22 cellular contexts compared by ENCODE assay signal in genomic region chr7:158786898-158787297, GRCh38. TPM values are rescaled to one million over a fixed set of nuclear protein-coding genes. Genes with fewer than 3 reads are reported as not detected.
DNase-seq lines count a peak whose midpoint lies in the region; ATAC-seq and TF ChIP-seq lines count a peak whose summit lies in the region.
"Had no signal": no experiment of that assay in that cellular context is flagged by ENCODE, and none has a peak within 500 bp of the region (broad histone marks: within the 10 kb centered on the region; RNA-seq: fewer than 3 reads in every experiment).

No MANE protein-coding gene starts in this region.

- no peak for TF ChIP-seq CTCF in thoracic aorta (IDR thresholded peaks at IDR 0.05)

- POLR2A ChIA-PET in T-cell (lab: Charles Lee): no interaction called here

- H3K4me3 ChIP-seq in thoracic aorta: peak overlapping the region; percentile 34
- H3K4me3 ChIP-seq: A549, BLaER1, GM23248 had no signal

- peak overlapping the region; percentile 92 for H3K27ac ChIP-seq in thoracic aorta
- H3K27ac ChIP-seq: A549, BLaER1 had no signal

- H3K9me3 Mint-ChIP-seq in activated T-cell treated with anti-CD3 and anti-CD28 coated beads, Interleukin-2, amount 50 U/mL, for 24 hours: no peaks in the 10 kb centered on the region
- no peaks in the 10 kb centered on the region for H3K9me3 Mint-ChIP-seq in T-cell
- no peaks in the 10 kb centered on the region for H3K9me3 Mint-ChIP-seq in immature natural killer cell
- H3K9me3 Mint-ChIP-seq: activated CD4-positive, alpha-beta T cell treated with anti-CD3 and anti-CD28 coated beads, Interleukin-2, amount 10 ng/mL, durations not matched to agents 24 days and 14 days; type B pancreatic cell had no signal

- peaks cover 17% of the 10 kb centered on the region for H3K36me3 ChIP-seq in thoracic aorta

- peaks cover 6% of the 10 kb centered on the region for H3K4me1 Mint-ChIP-seq in activated T-cell treated with anti-CD3 and anti-CD28 coated beads, Interleukin-2, amount 50 U/mL, for 24 hours (ENCODE audit: low read depth)
- H3K4me1 Mint-ChIP-seq in T-cell (peaks cover 0 to 8% (median 4%) of the 10 kb centered on the region in 3 donors), immature natural killer cell (peaks cover 5 to 31% of the 10 kb centered on the region in 2 donors)

- H3K36me3 Mint-ChIP-seq in activated T-cell treated with anti-CD3 and anti-CD28 coated beads, Interleukin-2, amount 50 U/mL, for 24 hours (ENCODE audit: low read depth): peaks cover 54% of the 10 kb centered on the region
- H3K36me3 Mint-ChIP-seq in T-cell (peaks cover 45% of the 10 kb centered on the region), immature natural killer cell (peaks cover 18 to 41% (median 18%) of the 10 kb centered on the region in 3 donors)

- H3K27me3 Mint-ChIP-seq in activated T-cell treated with anti-CD3 and anti-CD28 coated beads, Interleukin-2, amount 50 U/mL, for 24 hours: no peaks in the 10 kb centered on the region
- H3K27me3 Mint-ChIP-seq in T-cell (no peaks in the 10 kb centered on the region), immature natural killer cell (ENCODE audit: low read depth in 3 of 3) (peaks cover 0 to 10% (median 3%) of the 10 kb centered on the region in 3 donors)
- H3K27me3 Mint-ChIP-seq: activated CD4-positive, alpha-beta T cell treated with anti-CD3 and anti-CD28 coated beads, Interleukin-2, amount 10 ng/mL, durations not matched to agents 24 days and 14 days; type B pancreatic cell had no signal

- peak overlapping the region; percentile 61 for H3K27ac Mint-ChIP-seq in activated T-cell treated with anti-CD3 and anti-CD28 coated beads, Interleukin-2, amount 50 U/mL, for 24 hours
- peak overlapping the region; percentile 17 to 18 for H3K27ac Mint-ChIP-seq in T-cell
- peak overlapping the region; percentile 3 to 90 (median 50) for H3K27ac Mint-ChIP-seq in immature natural killer cell
- H3K27ac Mint-ChIP-seq: activated CD4-positive, alpha-beta T cell treated with anti-CD3 and anti-CD28 coated beads, Interleukin-2, amount 10 ng/mL, durations not matched to agents 24 days and 14 days; type B pancreatic cell had no signal

- DNase-seq in activated T-cell treated with anti-CD3 and anti-CD28 coated beads, Interleukin-2, amount 50 U/mL, for 24 hours: no peak
- DNase-seq in activated T-cell treated with anti-CD3 and anti-CD28 coated beads for 4 hours: no peak
- no peak for DNase-seq in T-cell
- DNase-seq in immature natural killer cell: no peak
- no peak for DNase-seq in thoracic aorta (ENCODE audit: low spot score)
- no peak for DNase-seq in NCI-H1930 (lab: John Stamatoyannopoulos, UW)
- DNase-seq in activated CD4-positive, CD25-positive, alpha-beta regulatory T cell (lab: John Stamatoyannopoulos, UW): no peak
- no peak for DNase-seq in kidney glomerular epithelial cell (lab: John Stamatoyannopoulos, UW)
- DNase-seq: activated CD4-positive, alpha-beta T cell treated with anti-CD3 and anti-CD28 coated beads, Interleukin-2, amount 10 ng/mL, durations not matched to agents 24 days and 14 days; activated CD8-positive, alpha-beta memory T cell treated with anti-CD3 and anti-CD28 coated beads, Interleukin-2, amount 50 U/mL, for 48 hours; activated naive CD4-positive, alpha-beta T cell treated with anti-CD3 and anti-CD28 coated beads, Interleukin-2, amount 50 U/mL, for 16 hours; dermis blood vessel endothelial cell; foreskin melanocyte; GM23248; KBM-7; mesenchymal stem cell; NCI-H2081; NCI-H446 treated with DMSO at 0.1 percent for 48 hours; RPMI8226 had no signal

- H3K27me3 ChIP-seq in thoracic aorta (replicated peaks; ENCODE audit: insufficient read depth): no peaks in the 10 kb centered on the region
- H3K27me3 ChIP-seq: BLaER1 had no signal

- ATAC-seq in T-cell (replicated peaks in 1 of 4) (no peak), thoracic aorta (ENCODE audit: insufficient number of reproducible peaks, low FRiP score, low read depth) (no peak)
- ATAC-seq: A549 had no signal

- H3K4me1 ChIP-seq in thoracic aorta (ENCODE audit: control insufficient read depth in 1 of 2, low read depth in 2 of 2): peaks cover 32 to 58% of the 10 kb centered on the region in 2 donors

- no peak overlapping the region for H3K4me3 Mint-ChIP-seq in activated T-cell treated with anti-CD3 and anti-CD28 coated beads, Interleukin-2, amount 50 U/mL, for 24 hours
- H3K4me3 Mint-ChIP-seq in T-cell: no peak overlapping the region
- H3K4me3 Mint-ChIP-seq in immature natural killer cell: no peak overlapping the region
- H3K4me3 Mint-ChIP-seq: activated CD4-positive, alpha-beta T cell treated with anti-CD3 and anti-CD28 coated beads, Interleukin-2, amount 10 ng/mL, durations not matched to agents 24 days and 14 days; type B pancreatic cell had no signal

- CTCF ChIA-PET in T-cell (lab: Charles Lee): no interaction called here

- no peaks in the 10 kb centered on the region for H3K9me3 ChIP-seq in thoracic aorta
- H3K9me3 ChIP-seq: A549, BLaER1 had no signal

RNA-seq across cellular contexts. Expression of gene ESYT2, which starts 42.4 kb away (rescaled TPM):
- 100 to 1,000 TPM in 4 of 5 donors, 10 to 100 TPM in 1; 99.0 to 122 (median 116) TPM for total RNA-seq in T-cell
- 10 to 100 TPM; 70.1 to 95.7 (median 84.0) TPM for polyA plus RNA-seq in immature natural killer cell
- total RNA-seq in thoracic aorta: 100 to 1,000 TPM; 196 to 218 TPM
